ENCODE assay signal across 1 cellular context in the genomic region with DNA sequence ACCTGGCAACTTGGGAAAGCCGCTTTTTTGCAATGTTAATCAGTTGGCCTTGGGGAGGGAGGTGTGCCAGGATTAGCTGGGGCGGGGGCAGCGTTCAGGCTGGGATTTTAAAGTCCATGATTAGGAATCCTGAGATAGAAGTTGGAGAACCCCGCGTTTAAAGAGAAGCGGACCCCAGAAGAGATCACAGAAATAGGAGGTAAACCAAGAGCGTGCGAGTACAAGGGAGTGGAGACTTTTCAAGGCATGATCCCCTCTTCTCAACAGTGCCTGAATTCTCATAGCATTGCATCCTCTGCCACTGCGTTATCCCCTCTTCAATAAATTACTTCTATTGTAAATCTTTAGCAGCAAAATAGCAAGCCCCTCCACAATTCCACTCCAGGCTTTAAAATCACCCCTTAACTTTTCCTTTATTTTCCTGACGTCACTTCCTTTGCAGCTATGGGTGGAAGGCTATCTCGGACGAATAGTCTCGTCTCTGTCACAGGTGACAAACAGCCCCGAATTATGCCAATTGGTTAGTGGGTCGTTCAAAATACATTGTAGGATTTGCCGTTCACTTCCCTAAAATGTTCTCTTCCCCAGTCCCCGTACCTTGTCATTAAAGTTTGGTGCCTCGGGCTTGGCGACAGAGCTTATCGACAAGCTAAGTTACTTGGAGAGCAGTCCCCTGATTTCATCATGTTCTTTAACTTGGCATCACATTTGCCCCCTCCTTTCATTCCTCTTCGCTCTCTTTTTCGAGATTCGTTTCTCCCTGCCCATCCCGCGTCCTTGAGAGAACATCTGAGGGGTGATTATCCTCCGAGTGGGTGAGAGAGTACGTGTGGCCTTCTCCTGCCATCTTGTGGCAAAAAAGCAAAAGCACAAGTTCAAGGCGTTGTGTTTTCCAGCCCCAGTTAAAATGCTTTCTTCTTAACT.
TF ChIP-seq lines count a peak whose summit lies in the region.

No MANE protein-coding gene starts in this region.

TF ChIP-seq in GM12878, 131 proteins besides CTCF, POLR2A, EP300 and RAD21 (continued from another document and continues in another):
- TF ChIP-seq ELK1 (IDR thresholded peaks at IDR 0.05; ENCODE audit: low read depth, low read length) (no peak), IKZF2 (IDR thresholded peaks at IDR 0.05) (peak; percentile 63 to 65; a peak in 3 of 4 replicates), FOXK2 (IDR thresholded peaks at IDR 0.05) (no peak), MTA2 (IDR thresholded peaks at IDR 0.05; ENCODE audit: low read depth) (no peak), MEF2A (IDR thresholded peaks at IDR 0.05; ENCODE audit: insufficient read depth, low read depth, low read length) (0 out of 2 replicates have a peak, but pooled peaks have one; percentile 18), SREBF2 (IDR thresholded peaks at IDR 0.05; ENCODE audit: low read length) (no peak), EED (IDR thresholded peaks at IDR 0.05; ENCODE audit: low read depth) (no peak), CREM (IDR thresholded peaks at IDR 0.05; ENCODE audit: low read depth) (peak; percentile 93), ATF3 (IDR thresholded peaks at IDR 0.05; ENCODE audit: borderline replicate concordance, extremely low read depth, low read depth, low read length) (no peak), MXI1 (IDR thresholded peaks at IDR 0.05; ENCODE audit: low read depth, low read length) (peak; percentile 59; the same call in 1 of the 2 replicates), CREB1 (IDR thresholded peaks at IDR 0.05; ENCODE audit: low read depth) (peak; percentile 85), RUNX3 (IDR thresholded peaks at IDR 0.05; ENCODE audit: low read length) (no peak), NFYA (IDR thresholded peaks at IDR 0.05; ENCODE audit: borderline replicate concordance, low read depth, low read length) (no peak), CUX1 (IDR thresholded peaks at IDR 0.05; ENCODE audit: insufficient replicate concordance, low read depth, low read length) (no peak), IKZF1 (conservative IDR thresholded peaks at IDR 0.05) (no peak; the same call in 1 of the 2 replicates), PAX5 (IDR thresholded peaks at IDR 0.05; ENCODE audit: borderline replicate concordance, low read depth, low read length) (no peak), ZBED1 (IDR thresholded peaks at IDR 0.05; ENCODE audit: borderline replicate concordance) (no peak), SPI1 (IDR thresholded peaks at IDR 0.05; ENCODE audit: borderline replicate concordance, insufficient read depth, low read depth, low read length) (peak; percentile 37; the same call in 1 of the 2 replicates), BCL11A (IDR thresholded peaks at IDR 0.05; ENCODE audit: low read depth, low read length) (no peak), E4F1 (IDR thresholded peaks at IDR 0.05; ENCODE audit: borderline replicate concordance, partially characterized antibody) (no peak), TCF12 (IDR thresholded peaks at IDR 0.05; ENCODE audit: low read depth, low read length) (no peak), ATF7 (IDR thresholded peaks at IDR 0.05; ENCODE audit: low read depth) (peak; percentile 98), CBX3 (IDR thresholded peaks at IDR 0.05; ENCODE audit: borderline replicate concordance, low read depth) (no peak), RB1 (IDR thresholded peaks at IDR 0.05; ENCODE audit: borderline replicate concordance) (peak; percentile 72; the same call in 1 of the 2 replicates), CHD1 (IDR thresholded peaks at IDR 0.05; ENCODE audit: low read depth, low read length) (peak; percentile 74), MTA3 (IDR thresholded peaks at IDR 0.05; ENCODE audit: borderline replicate concordance, low read length) (peak; percentile 89), STAT1 (conservative IDR thresholded peaks at IDR 0.05) (no peak), POLR2AphosphoS2 (IDR thresholded peaks at IDR 0.05; ENCODE audit: low read depth, low read length) (no peak), ZNF207 (IDR thresholded peaks at IDR 0.05; ENCODE audit: borderline replicate concordance) (no peak; the same call in 1 of the 2 replicates)
- TF ChIP-seq, protein P1, sequence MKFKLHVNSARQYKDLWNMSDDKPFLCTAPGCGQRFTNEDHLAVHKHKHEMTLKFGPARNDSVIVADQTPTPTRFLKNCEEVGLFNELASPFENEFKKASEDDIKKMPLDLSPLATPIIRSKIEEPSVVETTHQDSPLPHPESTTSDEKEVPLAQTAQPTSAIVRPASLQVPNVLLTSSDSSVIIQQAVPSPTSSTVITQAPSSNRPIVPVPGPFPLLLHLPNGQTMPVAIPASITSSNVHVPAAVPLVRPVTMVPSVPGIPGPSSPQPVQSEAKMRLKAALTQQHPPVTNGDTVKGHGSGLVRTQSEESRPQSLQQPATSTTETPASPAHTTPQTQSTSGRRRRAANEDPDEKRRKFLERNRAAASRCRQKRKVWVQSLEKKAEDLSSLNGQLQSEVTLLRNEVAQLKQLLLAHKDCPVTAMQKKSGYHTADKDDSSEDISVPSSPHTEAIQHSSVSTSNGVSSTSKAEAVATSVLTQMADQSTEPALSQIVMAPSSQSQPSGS (IDR thresholded peaks at IDR 0.05; ENCODE audit: low read length): 0 out of 2 replicates have a peak, but pooled peaks have one; percentile 41
- TF ChIP-seq, protein P2, sequence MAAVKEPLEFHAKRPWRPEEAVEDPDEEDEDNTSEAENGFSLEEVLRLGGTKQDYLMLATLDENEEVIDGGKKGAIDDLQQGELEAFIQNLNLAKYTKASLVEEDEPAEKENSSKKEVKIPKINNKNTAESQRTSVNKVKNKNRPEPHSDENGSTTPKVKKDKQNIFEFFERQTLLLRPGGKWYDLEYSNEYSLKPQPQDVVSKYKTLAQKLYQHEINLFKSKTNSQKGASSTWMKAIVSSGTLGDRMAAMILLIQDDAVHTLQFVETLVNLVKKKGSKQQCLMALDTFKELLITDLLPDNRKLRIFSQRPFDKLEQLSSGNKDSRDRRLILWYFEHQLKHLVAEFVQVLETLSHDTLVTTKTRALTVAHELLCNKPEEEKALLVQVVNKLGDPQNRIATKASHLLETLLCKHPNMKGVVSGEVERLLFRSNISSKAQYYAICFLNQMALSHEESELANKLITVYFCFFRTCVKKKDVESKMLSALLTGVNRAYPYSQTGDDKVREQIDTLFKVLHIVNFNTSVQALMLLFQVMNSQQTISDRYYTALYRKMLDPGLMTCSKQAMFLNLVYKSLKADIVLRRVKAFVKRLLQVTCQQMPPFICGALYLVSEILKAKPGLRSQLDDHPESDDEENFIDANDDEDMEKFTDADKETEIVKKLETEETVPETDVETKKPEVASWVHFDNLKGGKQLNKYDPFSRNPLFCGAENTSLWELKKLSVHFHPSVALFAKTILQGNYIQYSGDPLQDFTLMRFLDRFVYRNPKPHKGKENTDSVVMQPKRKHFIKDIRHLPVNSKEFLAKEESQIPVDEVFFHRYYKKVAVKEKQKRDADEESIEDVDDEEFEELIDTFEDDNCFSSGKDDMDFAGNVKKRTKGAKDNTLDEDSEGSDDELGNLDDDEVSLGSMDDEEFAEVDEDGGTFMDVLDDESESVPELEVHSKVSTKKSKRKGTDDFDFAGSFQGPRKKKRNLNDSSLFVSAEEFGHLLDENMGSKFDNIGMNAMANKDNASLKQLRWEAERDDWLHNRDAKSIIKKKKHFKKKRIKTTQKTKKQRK (IDR thresholded peaks at IDR 0.05; ENCODE audit: low read depth, low read length): no peak
- TF ChIP-seq, protein P3, sequence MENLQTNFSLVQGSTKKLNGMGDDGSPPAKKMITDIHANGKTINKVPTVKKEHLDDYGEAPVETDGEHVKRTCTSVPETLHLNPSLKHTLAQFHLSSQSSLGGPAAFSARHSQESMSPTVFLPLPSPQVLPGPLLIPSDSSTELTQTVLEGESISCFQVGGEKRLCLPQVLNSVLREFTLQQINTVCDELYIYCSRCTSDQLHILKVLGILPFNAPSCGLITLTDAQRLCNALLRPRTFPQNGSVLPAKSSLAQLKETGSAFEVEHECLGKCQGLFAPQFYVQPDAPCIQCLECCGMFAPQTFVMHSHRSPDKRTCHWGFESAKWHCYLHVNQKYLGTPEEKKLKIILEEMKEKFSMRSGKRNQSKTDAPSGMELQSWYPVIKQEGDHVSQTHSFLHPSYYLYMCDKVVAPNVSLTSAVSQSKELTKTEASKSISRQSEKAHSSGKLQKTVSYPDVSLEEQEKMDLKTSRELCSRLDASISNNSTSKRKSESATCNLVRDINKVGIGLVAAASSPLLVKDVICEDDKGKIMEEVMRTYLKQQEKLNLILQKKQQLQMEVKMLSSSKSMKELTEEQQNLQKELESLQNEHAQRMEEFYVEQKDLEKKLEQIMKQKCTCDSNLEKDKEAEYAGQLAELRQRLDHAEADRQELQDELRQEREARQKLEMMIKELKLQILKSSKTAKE (IDR thresholded peaks at IDR 0.05; ENCODE audit: low read depth, poor library complexity, severe bottlenecking): peak; percentile 69
- TF ChIP-seq, protein P4, sequence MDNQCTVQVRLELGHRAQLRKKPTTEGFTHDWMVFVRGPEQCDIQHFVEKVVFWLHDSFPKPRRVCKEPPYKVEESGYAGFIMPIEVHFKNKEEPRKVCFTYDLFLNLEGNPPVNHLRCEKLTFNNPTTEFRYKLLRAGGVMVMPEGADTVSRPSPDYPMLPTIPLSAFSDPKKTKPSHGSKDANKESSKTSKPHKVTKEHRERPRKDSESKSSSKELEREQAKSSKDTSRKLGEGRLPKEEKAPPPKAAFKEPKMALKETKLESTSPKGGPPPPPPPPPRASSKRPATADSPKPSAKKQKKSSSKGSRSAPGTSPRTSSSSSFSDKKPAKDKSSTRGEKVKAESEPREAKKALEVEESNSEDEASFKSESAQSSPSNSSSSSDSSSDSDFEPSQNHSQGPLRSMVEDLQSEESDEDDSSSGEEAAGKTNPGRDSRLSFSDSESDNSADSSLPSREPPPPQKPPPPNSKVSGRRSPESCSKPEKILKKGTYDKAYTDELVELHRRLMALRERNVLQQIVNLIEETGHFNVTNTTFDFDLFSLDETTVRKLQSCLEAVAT (IDR thresholded peaks at IDR 0.05): peak; percentile 71
- TF ChIP-seq, protein P5, sequence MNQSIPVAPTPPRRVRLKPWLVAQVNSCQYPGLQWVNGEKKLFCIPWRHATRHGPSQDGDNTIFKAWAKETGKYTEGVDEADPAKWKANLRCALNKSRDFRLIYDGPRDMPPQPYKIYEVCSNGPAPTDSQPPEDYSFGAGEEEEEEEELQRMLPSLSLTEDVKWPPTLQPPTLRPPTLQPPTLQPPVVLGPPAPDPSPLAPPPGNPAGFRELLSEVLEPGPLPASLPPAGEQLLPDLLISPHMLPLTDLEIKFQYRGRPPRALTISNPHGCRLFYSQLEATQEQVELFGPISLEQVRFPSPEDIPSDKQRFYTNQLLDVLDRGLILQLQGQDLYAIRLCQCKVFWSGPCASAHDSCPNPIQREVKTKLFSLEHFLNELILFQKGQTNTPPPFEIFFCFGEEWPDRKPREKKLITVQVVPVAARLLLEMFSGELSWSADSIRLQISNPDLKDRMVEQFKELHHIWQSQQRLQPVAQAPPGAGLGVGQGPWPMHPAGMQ (IDR thresholded peaks at IDR 0.05; ENCODE audit: borderline replicate concordance): no peak
